In the genomic region with DNA sequence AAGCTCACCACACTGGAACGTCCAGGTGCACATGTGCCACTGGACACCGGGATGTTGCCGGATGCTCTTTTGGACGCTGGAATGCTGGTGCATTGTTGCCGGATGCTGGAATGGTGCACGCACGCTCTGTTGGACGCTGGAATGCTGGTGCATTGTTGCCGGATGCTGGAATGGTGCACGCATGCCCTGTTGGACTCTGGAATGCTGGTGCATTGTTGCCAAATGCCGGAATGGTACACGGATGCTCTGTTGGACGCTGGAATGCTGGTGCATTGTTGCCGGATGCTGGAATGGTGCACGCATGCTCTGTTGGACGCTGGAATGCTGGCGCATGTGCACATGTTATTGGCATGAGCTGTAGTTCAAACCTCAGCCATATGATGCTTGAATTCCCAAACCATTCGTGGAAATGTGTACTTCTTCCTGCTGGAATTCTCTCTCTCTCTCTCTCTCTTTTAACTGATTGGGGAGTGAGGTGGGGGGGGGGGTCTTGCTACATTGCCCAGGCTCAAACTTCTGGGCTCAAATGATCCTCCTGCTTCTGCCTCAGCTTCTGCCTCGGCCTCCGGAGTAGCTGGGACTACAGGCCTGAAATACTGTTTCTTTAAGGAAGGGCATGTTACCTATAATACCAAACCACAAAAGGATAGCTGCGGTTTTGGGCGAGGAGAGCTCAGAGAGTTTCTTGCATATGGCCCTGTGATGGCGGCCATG, we compare ENCODE assay signal across 2 cellular contexts.
TF ChIP-seq lines count a peak whose summit lies in the region.

No MANE protein-coding gene starts in this region.

TF ChIP-seq in SK-N-SH, 30 proteins besides CTCF, POLR2A, EP300 and RAD21 (continued from another document):
- TF ChIP-seq, protein P1, sequence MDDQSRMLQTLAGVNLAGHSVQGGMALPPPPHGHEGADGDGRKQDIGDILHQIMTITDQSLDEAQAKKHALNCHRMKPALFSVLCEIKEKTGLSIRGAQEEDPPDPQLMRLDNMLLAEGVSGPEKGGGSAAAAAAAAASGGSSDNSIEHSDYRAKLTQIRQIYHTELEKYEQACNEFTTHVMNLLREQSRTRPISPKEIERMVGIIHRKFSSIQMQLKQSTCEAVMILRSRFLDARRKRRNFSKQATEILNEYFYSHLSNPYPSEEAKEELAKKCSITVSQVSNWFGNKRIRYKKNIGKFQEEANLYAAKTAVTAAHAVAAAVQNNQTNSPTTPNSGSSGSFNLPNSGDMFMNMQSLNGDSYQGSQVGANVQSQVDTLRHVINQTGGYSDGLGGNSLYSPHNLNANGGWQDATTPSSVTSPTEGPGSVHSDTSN (IDR thresholded peaks at IDR 0.05) = no peak
- TF ChIP-seq SIN3A (IDR thresholded peaks at IDR 0.05; ENCODE audit: borderline replicate concordance, low read depth, low read length) (no peak), GABPA (IDR thresholded peaks at IDR 0.05; ENCODE audit: low read depth) (no peak)
- TF ChIP-seq, protein P2, sequence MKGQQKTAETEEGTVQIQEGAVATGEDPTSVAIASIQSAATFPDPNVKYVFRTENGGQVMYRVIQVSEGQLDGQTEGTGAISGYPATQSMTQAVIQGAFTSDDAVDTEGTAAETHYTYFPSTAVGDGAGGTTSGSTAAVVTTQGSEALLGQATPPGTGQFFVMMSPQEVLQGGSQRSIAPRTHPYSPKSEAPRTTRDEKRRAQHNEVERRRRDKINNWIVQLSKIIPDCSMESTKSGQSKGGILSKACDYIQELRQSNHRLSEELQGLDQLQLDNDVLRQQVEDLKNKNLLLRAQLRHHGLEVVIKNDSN (IDR thresholded peaks at IDR 0.05; ENCODE audit: borderline replicate concordance, low read depth) = no peak
- TF ChIP-seq, protein P3, sequence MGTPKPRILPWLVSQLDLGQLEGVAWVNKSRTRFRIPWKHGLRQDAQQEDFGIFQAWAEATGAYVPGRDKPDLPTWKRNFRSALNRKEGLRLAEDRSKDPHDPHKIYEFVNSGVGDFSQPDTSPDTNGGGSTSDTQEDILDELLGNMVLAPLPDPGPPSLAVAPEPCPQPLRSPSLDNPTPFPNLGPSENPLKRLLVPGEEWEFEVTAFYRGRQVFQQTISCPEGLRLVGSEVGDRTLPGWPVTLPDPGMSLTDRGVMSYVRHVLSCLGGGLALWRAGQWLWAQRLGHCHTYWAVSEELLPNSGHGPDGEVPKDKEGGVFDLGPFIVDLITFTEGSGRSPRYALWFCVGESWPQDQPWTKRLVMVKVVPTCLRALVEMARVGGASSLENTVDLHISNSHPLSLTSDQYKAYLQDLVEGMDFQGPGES (IDR thresholded peaks at IDR 0.05; ENCODE audit: low read depth, low read length) = no peak

TF ChIP-seq in SK-N-SH treated with all-trans-retinoic acid at 6 μM for 48 hours, 23 proteins besides CTCF, POLR2A, EP300 and RAD21:
- TF ChIP-seq, protein P4, sequence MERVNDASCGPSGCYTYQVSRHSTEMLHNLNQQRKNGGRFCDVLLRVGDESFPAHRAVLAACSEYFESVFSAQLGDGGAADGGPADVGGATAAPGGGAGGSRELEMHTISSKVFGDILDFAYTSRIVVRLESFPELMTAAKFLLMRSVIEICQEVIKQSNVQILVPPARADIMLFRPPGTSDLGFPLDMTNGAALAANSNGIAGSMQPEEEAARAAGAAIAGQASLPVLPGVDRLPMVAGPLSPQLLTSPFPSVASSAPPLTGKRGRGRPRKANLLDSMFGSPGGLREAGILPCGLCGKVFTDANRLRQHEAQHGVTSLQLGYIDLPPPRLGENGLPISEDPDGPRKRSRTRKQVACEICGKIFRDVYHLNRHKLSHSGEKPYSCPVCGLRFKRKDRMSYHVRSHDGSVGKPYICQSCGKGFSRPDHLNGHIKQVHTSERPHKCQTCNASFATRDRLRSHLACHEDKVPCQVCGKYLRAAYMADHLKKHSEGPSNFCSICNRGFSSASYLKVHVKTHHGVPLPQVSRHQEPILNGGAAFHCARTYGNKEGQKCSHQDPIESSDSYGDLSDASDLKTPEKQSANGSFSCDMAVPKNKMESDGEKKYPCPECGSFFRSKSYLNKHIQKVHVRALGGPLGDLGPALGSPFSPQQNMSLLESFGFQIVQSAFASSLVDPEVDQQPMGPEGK (CRISPR knock-in tag; IDR thresholded peaks at IDR 0.05; ENCODE audit: borderline replicate concordance) = no peak
- TF ChIP-seq ZFP30 (CRISPR knock-in tag; IDR thresholded peaks at IDR 0.05) (no peak), RARB (CRISPR knock-in tag; IDR thresholded peaks at IDR 0.05) (no peak), SNAI2 (CRISPR knock-in tag; IDR thresholded peaks at IDR 0.05) (no peak), BACH2 (CRISPR knock-in tag; IDR thresholded peaks at IDR 0.05; ENCODE audit: borderline replicate concordance) (no peak), ISL1 (CRISPR knock-in tag; IDR thresholded peaks at IDR 0.05) (no peak), GLIS3 (CRISPR knock-in tag; IDR thresholded peaks at IDR 0.05) (no peak), ZNF8 (CRISPR knock-in tag; IDR thresholded peaks at IDR 0.05) (no peak), TOX (CRISPR knock-in tag; IDR thresholded peaks at IDR 0.05; ENCODE audit: borderline replicate concordance) (no peak)
- TF ChIP-seq, protein P5, sequence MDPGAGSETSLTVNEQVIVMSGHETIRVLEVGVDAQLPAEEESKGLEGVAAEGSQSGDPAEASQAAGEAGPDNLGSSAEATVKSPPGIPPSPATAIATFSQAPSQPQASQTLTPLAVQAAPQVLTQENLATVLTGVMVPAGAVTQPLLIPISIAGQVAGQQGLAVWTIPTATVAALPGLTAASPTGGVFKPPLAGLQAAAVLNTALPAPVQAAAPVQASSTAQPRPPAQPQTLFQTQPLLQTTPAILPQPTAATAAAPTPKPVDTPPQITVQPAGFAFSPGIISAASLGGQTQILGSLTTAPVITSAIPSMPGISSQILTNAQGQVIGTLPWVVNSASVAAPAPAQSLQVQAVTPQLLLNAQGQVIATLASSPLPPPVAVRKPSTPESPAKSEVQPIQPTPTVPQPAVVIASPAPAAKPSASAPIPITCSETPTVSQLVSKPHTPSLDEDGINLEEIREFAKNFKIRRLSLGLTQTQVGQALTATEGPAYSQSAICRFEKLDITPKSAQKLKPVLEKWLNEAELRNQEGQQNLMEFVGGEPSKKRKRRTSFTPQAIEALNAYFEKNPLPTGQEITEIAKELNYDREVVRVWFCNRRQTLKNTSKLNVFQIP (CRISPR knock-in tag; IDR thresholded peaks at IDR 0.05; ENCODE audit: borderline replicate concordance, low read depth) = no peak
